Comparison of ENCODE assay signal across 35 cellular contexts in genomic region chr16:54985156-54985555, GRCh38. TPM values are rescaled to one million over a fixed set of nuclear protein-coding genes. Genes with fewer than 3 reads are reported as not detected.
"Had no signal": no experiment of that assay in that cellular context is flagged by ENCODE, and none has a peak within 500 bp of the region (broad histone marks: within the 10 kb centered on the region; RNA-seq: fewer than 3 reads in every experiment).

No MANE protein-coding gene starts in this region.

- H3K36me3 ChIP-seq: adrenal gland, esophagus muscularis mucosa, gastrocnemius medialis, WERI-Rb-1 had no signal

- H3K27ac ChIP-seq: adrenal gland, body of pancreas, esophagus muscularis mucosa, foreskin keratinocyte, gastrocnemius medialis, WERI-Rb-1 had no signal

- H3K36me3 Mint-ChIP-seq: activated CD8-positive, alpha-beta memory T cell treated with anti-CD3 and anti-CD28 coated beads, Interleukin-2, amount 10 ng/mL, durations not matched to agents 7 days and 5 days; activated naive CD4-positive, alpha-beta T cell treated with anti-CD3 and anti-CD28 coated beads, Interleukin-2, amount 50 U/mL, for 24 hours; activated naive CD8-positive, alpha-beta T cell treated with anti-CD3 and anti-CD28 coated beads for 36 hours had no signal

- H3K27me3 Mint-ChIP-seq: activated CD8-positive, alpha-beta memory T cell treated with anti-CD3 and anti-CD28 coated beads, Interleukin-2, amount 10 ng/mL, durations not matched to agents 7 days and 5 days; activated CD8-positive, alpha-beta T cell treated with anti-CD3 and anti-CD28 coated beads for 36 hours; activated naive CD4-positive, alpha-beta T cell treated with anti-CD3 and anti-CD28 coated beads, Interleukin-2, amount 50 U/mL, for 24 hours; activated naive CD8-positive, alpha-beta T cell treated with anti-CD3 and anti-CD28 coated beads for 36 hours had no signal

- H3K4me1 Mint-ChIP-seq: activated B cell treated with CpG ODN at 0.5 μM for 24 hours; activated CD8-positive, alpha-beta memory T cell treated with anti-CD3 and anti-CD28 coated beads, Interleukin-2, amount 10 ng/mL, durations not matched to agents 7 days and 5 days; activated naive CD4-positive, alpha-beta T cell treated with anti-CD3 and anti-CD28 coated beads, Interleukin-2, amount 50 U/mL, for 24 hours; activated naive CD8-positive, alpha-beta T cell treated with anti-CD3 and anti-CD28 coated beads for 36 hours; activated naive CD8-positive, alpha-beta T cell treated with anti-CD3 and anti-CD28 coated beads, Interleukin-2, amount 50 U/mL, for 24 hours had no signal

- H3K27ac Mint-ChIP-seq: activated B cell treated with CpG ODN at 0.5 μM for 24 hours; activated CD8-positive, alpha-beta memory T cell treated with anti-CD3 and anti-CD28 coated beads, Interleukin-2, amount 10 ng/mL, durations not matched to agents 7 days and 5 days; activated CD8-positive, alpha-beta T cell treated with anti-CD3 and anti-CD28 coated beads for 36 hours; activated naive CD4-positive, alpha-beta T cell treated with anti-CD3 and anti-CD28 coated beads for 36 hours; activated naive CD4-positive, alpha-beta T cell treated with anti-CD3 and anti-CD28 coated beads, Interleukin-2, amount 50 U/mL, for 24 hours; activated naive CD8-positive, alpha-beta T cell treated with anti-CD3 and anti-CD28 coated beads for 36 hours; activated naive CD8-positive, alpha-beta T cell treated with anti-CD3 and anti-CD28 coated beads, Interleukin-2, amount 50 U/mL, for 24 hours; activated T-helper 1 cell treated with anti-CD3 and anti-CD28 coated beads, Interleukin-12 subunit alpha, Interleukin-12 subunit beta, Interleukin-2, Interleukin-4 antibody, amounts not matched to agents 30 ng/mL and 10 ng/mL and 1 ng/mL, durations not matched to agents 14 hours and 24 hours and 36 hours; activated T-helper 2 cell treated with anti-CD3 and anti-CD28 coated beads, Interferon-gamma antibody, Interleukin-2, Interleukin-4, amounts not matched to agents 10 μg/mL and 5 μg/mL and 100 μg/mL, durations not matched to agents 14 hours and 24 hours and 36 hours; effector memory CD8-positive, alpha-beta T cell; T-helper 17 cell; T-helper 2 cell treated with Interferon-gamma antibody and Interleukin-4, amounts not matched to agents 5 μg/mL and 100 μg/mL, for 36 hours had no signal

- H3K9me3 ChIP-seq: adrenal gland, body of pancreas, esophagus muscularis mucosa, gastrocnemius medialis had no signal

- H3K9me3 Mint-ChIP-seq: activated B cell treated with CpG ODN at 0.5 μM for 24 hours; activated CD8-positive, alpha-beta T cell treated with anti-CD3 and anti-CD28 coated beads for 36 hours; activated naive CD4-positive, alpha-beta T cell treated with anti-CD3 and anti-CD28 coated beads for 36 hours; activated naive CD4-positive, alpha-beta T cell treated with anti-CD3 and anti-CD28 coated beads, Interleukin-2, amount 50 U/mL, for 24 hours; activated naive CD8-positive, alpha-beta T cell treated with anti-CD3 and anti-CD28 coated beads for 36 hours; activated naive CD8-positive, alpha-beta T cell treated with anti-CD3 and anti-CD28 coated beads, Interleukin-2, amount 50 U/mL, for 24 hours; activated T-helper 1 cell treated with anti-CD3 and anti-CD28 coated beads, Interleukin-12 subunit alpha, Interleukin-12 subunit beta, Interleukin-2, Interleukin-4 antibody, amounts not matched to agents 30 ng/mL and 10 ng/mL and 1 ng/mL, durations not matched to agents 14 hours and 24 hours and 36 hours; activated T-helper 2 cell treated with anti-CD3 and anti-CD28 coated beads, Interferon-gamma antibody, Interleukin-2, Interleukin-4, amounts not matched to agents 10 μg/mL and 5 μg/mL and 100 μg/mL, durations not matched to agents 14 hours and 24 hours and 36 hours; effector memory CD8-positive, alpha-beta T cell; T-helper 2 cell treated with Interferon-gamma antibody and Interleukin-4, amounts not matched to agents 5 μg/mL and 100 μg/mL, for 36 hours had no signal

- H3K4me3 ChIP-seq: adrenal gland, body of pancreas, esophagus muscularis mucosa, gastrocnemius medialis had no signal

- H3K4me1 ChIP-seq: adrenal gland, body of pancreas, foreskin keratinocyte had no signal

- ATAC-seq: activated CD4-positive, CD25-positive, alpha-beta regulatory T cell treated with anti-CD3 and anti-CD28 coated beads, Interleukin-2, amount 50 U/mL, for 24 hours; activated CD8-positive, alpha-beta memory T cell treated with anti-CD3 and anti-CD28 coated beads, Interleukin-2, amount 10 ng/mL, durations not matched to agents 7 days and 5 days; activated CD8-positive, alpha-beta T cell treated with anti-CD3 and anti-CD28 coated beads for 36 hours; activated naive CD8-positive, alpha-beta T cell treated with anti-CD3 and anti-CD28 coated beads, Interleukin-2, amount 50 U/mL, for 24 hours; body of pancreas; effector memory CD8-positive, alpha-beta T cell; foreskin keratinocyte; gastrocnemius medialis; T-helper 17 cell had no signal

- H3K4me3 Mint-ChIP-seq: activated B cell treated with CpG ODN at 0.5 μM for 24 hours; activated CD8-positive, alpha-beta memory T cell treated with anti-CD3 and anti-CD28 coated beads, Interleukin-2, amount 10 ng/mL, durations not matched to agents 7 days and 5 days; activated CD8-positive, alpha-beta T cell treated with anti-CD3 and anti-CD28 coated beads for 36 hours; activated naive CD4-positive, alpha-beta T cell treated with anti-CD3 and anti-CD28 coated beads for 36 hours; activated naive CD4-positive, alpha-beta T cell treated with anti-CD3 and anti-CD28 coated beads, Interleukin-2, amount 50 U/mL, for 24 hours; activated naive CD8-positive, alpha-beta T cell treated with anti-CD3 and anti-CD28 coated beads for 36 hours; activated naive CD8-positive, alpha-beta T cell treated with anti-CD3 and anti-CD28 coated beads, Interleukin-2, amount 50 U/mL, for 24 hours; activated T-helper 1 cell treated with anti-CD3 and anti-CD28 coated beads, Interleukin-12 subunit alpha, Interleukin-12 subunit beta, Interleukin-2, Interleukin-4 antibody, amounts not matched to agents 30 ng/mL and 10 ng/mL and 1 ng/mL, durations not matched to agents 14 hours and 24 hours and 36 hours; effector memory CD8-positive, alpha-beta T cell; T-helper 17 cell; T-helper 2 cell treated with Interferon-gamma antibody and Interleukin-4, amounts not matched to agents 5 μg/mL and 100 μg/mL, for 36 hours had no signal

- H3K27me3 ChIP-seq: adrenal gland, body of pancreas, foreskin keratinocyte, gastrocnemius medialis had no signal

- DNase-seq: activated B cell treated with CpG ODN at 0.5 μM for 24 hours; activated CD4-positive, alpha-beta T cell treated with anti-CD3 and anti-CD28 coated beads for 48 hours; activated CD4-positive, alpha-beta T cell treated with anti-CD3 and anti-CD28 coated beads, Interleukin-2, amount 50 U/mL, for 1 hour; activated CD4-positive, alpha-beta T cell treated with anti-CD3 and anti-CD28 coated beads, Interleukin-2, amount 50 U/mL, for 48 hours; activated CD8-positive, alpha-beta memory T cell treated with anti-CD3 and anti-CD28 coated beads, Interleukin-2, amount 10 ng/mL, durations not matched to agents 7 days and 5 days; activated CD8-positive, alpha-beta memory T cell treated with anti-CD3 and anti-CD28 coated beads, Interleukin-2, amount 50 U/mL, for 4 hours; activated CD8-positive, alpha-beta T cell treated with anti-CD3 and anti-CD28 coated beads for 36 hours; activated effector memory CD4-positive, alpha-beta T cell treated with anti-CD3 and anti-CD28 coated beads, Interleukin-2, amount 50 U/mL, for 16 hours; activated naive CD4-positive, alpha-beta T cell treated with anti-CD3 and anti-CD28 coated beads for 36 hours; activated naive CD8-positive, alpha-beta T cell treated with anti-CD3 and anti-CD28 coated beads for 36 hours; activated naive CD8-positive, alpha-beta T cell treated with anti-CD3 and anti-CD28 coated beads, Interleukin-2, amount 50 U/mL, for 24 hours; activated T-cell treated with anti-CD3 and anti-CD28 coated beads, Interleukin-2, amount 50 U/mL, for 1 hour; activated T-cell treated with anti-CD3 and anti-CD28 coated beads, Interleukin-2, amount 50 U/mL, for 48 hours; adrenal gland; amygdala; aorta; body of pancreas; caudate nucleus; cortex of kidney; dermis blood vessel endothelial cell; effector CD4-positive, alpha-beta T cell; effector memory CD8-positive, alpha-beta T cell; erythroblast; foreskin keratinocyte; gastrocnemius medialis; T-helper 1 cell; T-helper 17 cell; T1000; WERI-Rb-1 had no signal

RNA-seq across cellular contexts. Expression of gene IRX5, which starts 54.5 kb away (rescaled TPM):
- total RNA-seq: activated B cell treated with CpG ODN at 0.5 μM for 24 hours; activated CD8-positive, alpha-beta memory T cell treated with anti-CD3 and anti-CD28 coated beads, Interleukin-2, amount 10 ng/mL, durations not matched to agents 7 days and 5 days; activated naive CD4-positive, alpha-beta T cell treated with anti-CD3 and anti-CD28 coated beads for 36 hours; activated naive CD8-positive, alpha-beta T cell treated with anti-CD3 and anti-CD28 coated beads for 36 hours had no signal
